ENCODE assay signal across 17 cellular contexts in the genomic region with DNA sequence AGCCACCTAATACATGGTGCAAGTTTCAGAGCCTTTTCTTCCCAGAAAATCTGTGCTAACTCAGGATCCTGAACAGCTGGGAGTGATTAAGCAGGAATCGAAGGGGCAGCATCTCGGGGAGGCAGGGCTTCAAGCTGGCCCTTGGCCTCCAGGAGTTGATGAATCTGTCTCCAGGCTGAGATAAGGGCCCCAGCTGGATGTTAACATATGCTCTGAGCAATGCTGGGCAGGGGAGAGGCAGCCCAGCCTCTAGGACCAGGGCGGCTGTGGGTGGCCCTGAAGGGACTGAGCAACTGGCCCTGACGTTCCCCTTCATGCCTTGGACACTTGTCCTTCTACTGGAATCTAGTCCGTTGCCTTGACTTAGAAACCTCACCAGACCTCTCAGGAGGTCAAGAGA.
DNase-seq lines count a peak whose midpoint lies in the region; ATAC-seq, FAIRE-seq and TF ChIP-seq lines count a peak whose summit lies in the region.
"Had no signal": no experiment of that assay in that cellular context is flagged by ENCODE, and none has a peak within 500 bp of the region (broad histone marks: within the 10 kb centered on the region; RNA-seq: fewer than 3 reads in every experiment).

No MANE protein-coding gene starts in this region.

- H2BK120ac ChIP-seq in mesenchymal stem cell (ENCODE audit: low read depth, low read length), result no peak overlapping the region

- WGBS in HepG2 (ENCODE audit: low lambda C conversion rate), result 6% methylated on average over 3 of the region's 5 CpGs
- WGBS in right lobe of liver (ENCODE audit: insufficient coverage, low coverage, low lambda C conversion rate, missing lambda C conversion rate), result no CpG with 5 or more reads among the region's 5 CpGs
- WGBS in mesenchymal stem cell, result 61% methylated on average over 5 of the region's 5 CpGs
- WGBS in endodermal cell (ENCODE audit: insufficient coverage in 1 of 2, insufficient read length in 1 of 2), 2 experiments, result 96 to 100% methylated on average over 2 to 5 of the region's 5 CpGs

- TF ChIP-seq CTCF in HepG2 (CRISPR knock-in tag; IDR thresholded peaks at IDR 0.05), result no peak
- no peak for TF ChIP-seq CTCF in right lobe of liver (IDR thresholded peaks at IDR 0.05)
- no peak for TF ChIP-seq CTCF in endodermal cell (conservative IDR thresholded peaks at IDR 0.05)

- peak overlapping the region; percentile 81 for H2BK15ac ChIP-seq in mesenchymal stem cell (ENCODE audit: low read depth, poor library complexity, severe bottlenecking)

- H3K36me3 Mint-ChIP-seq in endodermal cell (ENCODE audit: low read depth), result no peaks in the 10 kb centered on the region
- H3K36me3 Mint-ChIP-seq: CD8-positive, alpha-beta T cell had no signal

- no peak overlapping the region for H2BK5ac ChIP-seq in mesenchymal stem cell (ENCODE audit: low read depth, low read length, poor library complexity, severe bottlenecking)

- H2BK12ac ChIP-seq in mesenchymal stem cell (ENCODE audit: low read length in 2 of 2), result peak overlapping the region in 1 of 2 experiments; percentile 10

- H3K14ac ChIP-seq in mesenchymal stem cell (ENCODE audit: low read length in 2 of 2), result no peak overlapping the region

- no peak overlapping the region for H3K23ac ChIP-seq in mesenchymal stem cell (ENCODE audit: low read length in 2 of 2)

- H4K91ac ChIP-seq in mesenchymal stem cell (ENCODE audit: low read length), result peak overlapping the region; percentile 37

- H3K27ac Mint-ChIP-seq in endodermal cell, result no peak overlapping the region
- H3K27ac Mint-ChIP-seq: CD8-positive, alpha-beta T cell had no signal

- no peak overlapping the region for H3K9ac ChIP-seq in HepG2 (ENCODE audit: insufficient read depth, low read depth, low read length)
- no peak overlapping the region for H3K9ac ChIP-seq in adipocyte (ENCODE audit: low read length)
- no peak overlapping the region for H3K9ac ChIP-seq in mesenchymal stem cell (ENCODE audit: low read length)
- no peak overlapping the region for H3K9ac ChIP-seq in endodermal cell (ENCODE audit: extremely low read depth, low read length, poor library complexity, severe bottlenecking)
- H3K9ac ChIP-seq: BLaER1 treated with 17β-estradiol and CSF1 and Interleukin-3, amounts not matched to agents 10 nM and 100 nM had no signal

- BruUV-seq in HepG2 (replicated peaks; lab: Mats Ljungman, UMichigan), result no TSS peak

- no peaks in the 10 kb centered on the region for H4K20me1 ChIP-seq in HepG2 (ENCODE audit: insufficient read depth, low read length)
- H4K20me1 ChIP-seq: BLaER1 treated with 17β-estradiol and CSF1 and Interleukin-3, amounts not matched to agents 10 nM and 100 nM had no signal

- H3K18ac ChIP-seq in mesenchymal stem cell (ENCODE audit: low read depth in 1 of 2, low read length in 2 of 2), result peak overlapping the region; percentile 44 to 50

- 0 out of 2 replicates have a peak, but pooled peaks cover 8% of the 10 kb centered on the region for H3K9me3 ChIP-seq in HepG2 (ENCODE audit: low read length)
- H3K9me3 ChIP-seq in right lobe of liver, result no peaks in the 10 kb centered on the region
- H3K9me3 ChIP-seq in adipocyte (ENCODE audit: control insufficient read depth, low read length), result peaks cover 8% of the 10 kb centered on the region
- H3K9me3 ChIP-seq in mesenchymal stem cell (ENCODE audit: control insufficient read depth, low read length), result no peaks in the 10 kb centered on the region
- no peaks in the 10 kb centered on the region for H3K9me3 ChIP-seq in endodermal cell (ENCODE audit: control insufficient read depth, low read length)

- peak overlapping the region in 1 of 2 experiments; percentile 24 for H3K4ac ChIP-seq in mesenchymal stem cell (ENCODE audit: low read depth in 1 of 2, low read length in 2 of 2)

- FAIRE-seq in HepG2 (lab: Jason Lieb, UNC), result no peak
- FAIRE-seq: A204.1 had no signal

- H3K27me3 ChIP-seq in HepG2 (ENCODE audit: control insufficient read depth in 1 of 2, insufficient read depth in 2 of 2, low read length in 2 of 2), result peaks cover 0 to 21% of the 10 kb centered on the region in 2 experiments; a peak in 2 of 5 replicates
- no peaks in the 10 kb centered on the region for H3K27me3 ChIP-seq in right lobe of liver
- peaks cover 8% of the 10 kb centered on the region for H3K27me3 ChIP-seq in adipocyte (replicated peaks; ENCODE audit: control insufficient read depth, insufficient read depth, low read length)
- peaks cover 0 to 2% of the 10 kb centered on the region in 2 experiments for H3K27me3 ChIP-seq in mesenchymal stem cell (ENCODE audit: control insufficient read depth in 1 of 2, insufficient read depth in 1 of 2, low read length in 2 of 2)
- peaks cover 12% of the 10 kb centered on the region for H3K27me3 ChIP-seq in endodermal cell (ENCODE audit: control insufficient read depth, insufficient read depth, low read length, poor library complexity, severe bottlenecking)
- H3K27me3 ChIP-seq: BLaER1 treated with 17β-estradiol and CSF1 and Interleukin-3, amounts not matched to agents 10 nM and 100 nM had no signal

- H3K27ac ChIP-seq in HepG2 (ENCODE audit: extremely low read length, insufficient read depth, low read length) (no peak overlapping the region), right lobe of liver (no peak overlapping the region), mesenchymal stem cell (ENCODE audit: low read length, poor library complexity, severe bottlenecking) (no peak overlapping the region), endodermal cell (ENCODE audit: low read depth, low read length) (no peak overlapping the region)

- CTCF ChIA-PET in HepG2 (lab: Yijun Ruan, JAX; ENCODE audit: low intra/inter-chr PET ratio, low total read pairs), result no interaction called here

- peaks cover 16% of the 10 kb centered on the region for H3K4me1 Mint-ChIP-seq in endodermal cell

- no peaks in the 10 kb centered on the region for H3K4me1 ChIP-seq in HepG2 (ENCODE audit: insufficient read depth, low read length)
- H3K4me1 ChIP-seq in right lobe of liver, result no peaks in the 10 kb centered on the region
- no peaks in the 10 kb centered on the region for H3K4me1 ChIP-seq in adipocyte (ENCODE audit: control insufficient read depth, insufficient read depth, low read length)
- H3K4me1 ChIP-seq in mesenchymal stem cell (ENCODE audit: control insufficient read depth, insufficient read depth, low read depth, low read length), result peaks cover 4% of the 10 kb centered on the region
- peaks cover 7% of the 10 kb centered on the region for H3K4me1 ChIP-seq in endodermal cell (ENCODE audit: control insufficient read depth, insufficient read depth, low read length)
- H3K4me1 ChIP-seq: BLaER1 treated with 17β-estradiol and CSF1 and Interleukin-3, amounts not matched to agents 10 nM and 100 nM had no signal

- no peak overlapping the region for H3K4me2 ChIP-seq in HepG2 (ENCODE audit: low read depth, low read length)
- no peak overlapping the region for H3K4me2 ChIP-seq in mesenchymal stem cell (ENCODE audit: low read length, poor library complexity, severe bottlenecking)
- H3K4me2 ChIP-seq: BLaER1 treated with 17β-estradiol and CSF1 and Interleukin-3, amounts not matched to agents 10 nM and 100 nM had no signal

- H4K8ac ChIP-seq in mesenchymal stem cell (ENCODE audit: low read length), result peak overlapping the region; percentile 82

- intact Hi-C loops in HepG2 (cut with micrococcal nuclease; ENCODE audit: unreplicated experiment), result no loop called here
- intact Hi-C loops in right lobe of liver (cut with DNase I), result no loop called here

- peaks cover 23% of the 10 kb centered on the region for H3K9me3 Mint-ChIP-seq in endodermal cell

- no peak overlapping the region for H2AK5ac ChIP-seq in mesenchymal stem cell (ENCODE audit: low read length, severe bottlenecking)

- H3K4me3 ChIP-seq in HepG2 (replicated peaks in 1 of 3; ENCODE audit: insufficient read depth in 1 of 3, low read depth in 2 of 3, low read length in 3 of 3), result no peak overlapping the region
- H3K4me3 ChIP-seq in right lobe of liver, result no peak overlapping the region
- H3K4me3 ChIP-seq in adipocyte (ENCODE audit: low read length), result no peak overlapping the region
- no peak overlapping the region for H3K4me3 ChIP-seq in mesenchymal stem cell (ENCODE audit: insufficient read depth in 1 of 2, low read depth in 1 of 2, low read length in 2 of 2)
- no peak overlapping the region for H3K4me3 ChIP-seq in endodermal cell (ENCODE audit: low read length)
- H3K4me3 ChIP-seq: BLaER1 treated with 17β-estradiol and CSF1 and Interleukin-3, amounts not matched to agents 10 nM and 100 nM had no signal

- no peak for DNase-seq in HepG2 (ENCODE audit: low spot score)
- DNase-seq in right lobe of liver, result no peak
- DNase-seq in adipocyte (ENCODE audit: low read depth), result peak; percentile 9
- DNase-seq in mesenchymal stem cell, result peak; percentile 15
- DNase-seq in NCI-H2029 treated with DMSO at 0.1 percent for 48 hours (lab: John Stamatoyannopoulos, UW), result no peak
- DNase-seq in medulla oblongata (ENCODE audit: extremely low spot score), result no peak
- no peak for DNase-seq in endodermal cell
- DNase-seq in OCI-M2 (lab: John Stamatoyannopoulos, UW; ENCODE audit: unreplicated experiment), result no peak
- DNase-seq: Calu3; CD8-positive, alpha-beta T cell; NCI-H1417 treated with DMSO at 0.1 percent for 48 hours; NCI-H187 treated with DMSO at 0.1 percent for 48 hours; OCI-M1; RPMI8226; SIG-M5 had no signal

- H3K36me3 ChIP-seq in HepG2 (replicated peaks in 1 of 2; ENCODE audit: control insufficient read depth in 1 of 2, insufficient read depth in 2 of 2, low read length in 2 of 2) (no peaks in the 10 kb centered on the region), right lobe of liver (no peaks in the 10 kb centered on the region), adipocyte (ENCODE audit: control insufficient read depth, insufficient read depth, low read length, severe bottlenecking) (no peaks in the 10 kb centered on the region), mesenchymal stem cell (ENCODE audit: control insufficient read depth in 1 of 2, insufficient read depth in 2 of 2, low read depth in 1 of 2, low read length in 2 of 2) (no peaks in the 10 kb centered on the region), endodermal cell (ENCODE audit: control insufficient read depth, insufficient read depth, low read length) (no peaks in the 10 kb centered on the region)
- H3K36me3 ChIP-seq: BLaER1 treated with 17β-estradiol and CSF1 and Interleukin-3, amounts not matched to agents 10 nM and 100 nM had no signal

- H3K4me3 Mint-ChIP-seq in endodermal cell, result no peak overlapping the region
- H3K4me3 Mint-ChIP-seq: CD8-positive, alpha-beta T cell had no signal

- no peaks in the 10 kb centered on the region for H3K79me1 ChIP-seq in mesenchymal stem cell (replicated peaks; ENCODE audit: low read length, poor library complexity, severe bottlenecking)

- no peak for TF ChIP-seq RAD21 in HepG2 (CRISPR knock-in tag; IDR thresholded peaks at IDR 0.05)

- in situ Hi-C loops in HepG2 (cut with HindIII; ENCODE audit: extremely low pct_ligation_motif_present, low pct_unique_long_range_greater_than_20kb), result no loop called here

- H2AFZ ChIP-seq in HepG2 (ENCODE audit: low read length), result no peak overlapping the region
- no peak overlapping the region for H2AFZ ChIP-seq in mesenchymal stem cell (ENCODE audit: low read depth, low read length)

- ATAC-seq in HepG2, result peak; percentile 61
- no peak for ATAC-seq in right lobe of liver
- ATAC-seq: CD8-positive, alpha-beta T cell had no signal

- H3K27me3 Mint-ChIP-seq in endodermal cell (ENCODE audit: insufficient read depth), result peaks cover 25% of the 10 kb centered on the region

- TF ChIP-seq POLR2A in HepG2 (IDR thresholded peaks at IDR 0.05; ENCODE audit: insufficient read depth in 1 of 2, low read depth in 2 of 2, low read length in 2 of 2) (no peak), right lobe of liver (IDR thresholded peaks at IDR 0.05) (no peak)

- TF ChIP-seq EP300 in HepG2 (IDR thresholded peaks at IDR 0.05; ENCODE audit: low read depth in 2 of 2, low read length in 2 of 2), result no peak
- TF ChIP-seq EP300 in HepG2 (CRISPR knock-in tag; IDR thresholded peaks at IDR 0.05; ENCODE audit: borderline replicate concordance), result no peak

- H3K79me2 ChIP-seq in HepG2 (ENCODE audit: insufficient read depth, low read length), result no peaks in the 10 kb centered on the region

- POLR2A ChIA-PET in HepG2 (lab: Yijun Ruan, JAX), result no interaction called here

Comparison
In these comparisons a context has a peak if more than half of its experiments do, and no peak if none do; other contexts are left out.
1. DNase-seq: peak in adipocyte (single experiment) and mesenchymal stem cell (single experiment); none in HepG2 (single experiment), right lobe of liver (0 of 3), NCI-H2029 treated with DMSO at 0.1 percent for 48 hours (single experiment), medulla oblongata (single experiment), endodermal cell (single experiment) and OCI-M2 (single experiment).